In the genomic region with DNA sequence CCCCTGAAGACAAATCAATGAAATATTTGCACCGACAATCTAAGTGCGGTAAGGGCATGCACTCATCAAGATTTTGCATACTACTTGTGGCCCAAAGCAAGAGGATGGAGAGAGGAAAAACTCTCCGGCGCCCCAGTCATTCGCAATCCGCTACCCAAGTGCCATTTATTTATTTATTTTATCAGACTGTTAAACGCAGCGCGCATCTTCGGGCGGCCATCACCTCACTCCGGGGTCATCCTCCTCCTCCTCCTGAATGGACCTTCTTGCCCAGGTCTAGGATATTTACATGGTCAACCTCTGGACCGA, we compare ENCODE assay signal across 1 cellular context.
TF ChIP-seq lines count a peak whose summit lies in the region.

No MANE protein-coding gene starts in this region.

TF ChIP-seq in WTC11, 78 proteins besides CTCF, POLR2A, EP300 and RAD21 (continued from another document):
- TF ChIP-seq, protein P1, sequence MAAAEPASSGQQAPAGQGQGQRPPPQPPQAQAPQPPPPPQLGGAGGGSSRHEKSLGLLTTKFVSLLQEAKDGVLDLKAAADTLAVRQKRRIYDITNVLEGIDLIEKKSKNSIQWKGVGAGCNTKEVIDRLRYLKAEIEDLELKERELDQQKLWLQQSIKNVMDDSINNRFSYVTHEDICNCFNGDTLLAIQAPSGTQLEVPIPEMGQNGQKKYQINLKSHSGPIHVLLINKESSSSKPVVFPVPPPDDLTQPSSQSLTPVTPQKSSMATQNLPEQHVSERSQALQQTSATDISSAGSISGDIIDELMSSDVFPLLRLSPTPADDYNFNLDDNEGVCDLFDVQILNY (CRISPR knock-in tag; IDR thresholded peaks at IDR 0.05): no peak
- TF ChIP-seq, protein P2, sequence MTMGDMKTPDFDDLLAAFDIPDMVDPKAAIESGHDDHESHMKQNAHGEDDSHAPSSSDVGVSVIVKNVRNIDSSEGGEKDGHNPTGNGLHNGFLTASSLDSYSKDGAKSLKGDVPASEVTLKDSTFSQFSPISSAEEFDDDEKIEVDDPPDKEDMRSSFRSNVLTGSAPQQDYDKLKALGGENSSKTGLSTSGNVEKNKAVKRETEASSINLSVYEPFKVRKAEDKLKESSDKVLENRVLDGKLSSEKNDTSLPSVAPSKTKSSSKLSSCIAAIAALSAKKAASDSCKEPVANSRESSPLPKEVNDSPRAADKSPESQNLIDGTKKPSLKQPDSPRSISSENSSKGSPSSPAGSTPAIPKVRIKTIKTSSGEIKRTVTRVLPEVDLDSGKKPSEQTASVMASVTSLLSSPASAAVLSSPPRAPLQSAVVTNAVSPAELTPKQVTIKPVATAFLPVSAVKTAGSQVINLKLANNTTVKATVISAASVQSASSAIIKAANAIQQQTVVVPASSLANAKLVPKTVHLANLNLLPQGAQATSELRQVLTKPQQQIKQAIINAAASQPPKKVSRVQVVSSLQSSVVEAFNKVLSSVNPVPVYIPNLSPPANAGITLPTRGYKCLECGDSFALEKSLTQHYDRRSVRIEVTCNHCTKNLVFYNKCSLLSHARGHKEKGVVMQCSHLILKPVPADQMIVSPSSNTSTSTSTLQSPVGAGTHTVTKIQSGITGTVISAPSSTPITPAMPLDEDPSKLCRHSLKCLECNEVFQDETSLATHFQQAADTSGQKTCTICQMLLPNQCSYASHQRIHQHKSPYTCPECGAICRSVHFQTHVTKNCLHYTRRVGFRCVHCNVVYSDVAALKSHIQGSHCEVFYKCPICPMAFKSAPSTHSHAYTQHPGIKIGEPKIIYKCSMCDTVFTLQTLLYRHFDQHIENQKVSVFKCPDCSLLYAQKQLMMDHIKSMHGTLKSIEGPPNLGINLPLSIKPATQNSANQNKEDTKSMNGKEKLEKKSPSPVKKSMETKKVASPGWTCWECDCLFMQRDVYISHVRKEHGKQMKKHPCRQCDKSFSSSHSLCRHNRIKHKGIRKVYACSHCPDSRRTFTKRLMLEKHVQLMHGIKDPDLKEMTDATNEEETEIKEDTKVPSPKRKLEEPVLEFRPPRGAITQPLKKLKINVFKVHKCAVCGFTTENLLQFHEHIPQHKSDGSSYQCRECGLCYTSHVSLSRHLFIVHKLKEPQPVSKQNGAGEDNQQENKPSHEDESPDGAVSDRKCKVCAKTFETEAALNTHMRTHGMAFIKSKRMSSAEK (CRISPR knock-in tag; IDR thresholded peaks at IDR 0.05; ENCODE audit: borderline replicate concordance): no peak
- TF ChIP-seq CREB1 (CRISPR knock-in tag; IDR thresholded peaks at IDR 0.05) (no peak), MYBL2 (CRISPR knock-in tag; IDR thresholded peaks at IDR 0.05) (no peak)
